Comparison of ENCODE assay signal across 22 cellular contexts in genomic region chr4:52968241-52968640, GRCh38.
"Had no signal": no experiment of that assay in that cellular context is flagged by ENCODE, and none has a peak within 500 bp of the region (broad histone marks: within the 10 kb centered on the region; RNA-seq: fewer than 3 reads in every experiment).

No MANE protein-coding gene starts in this region.

- H3K4me3 ChIP-seq: ascending aorta, esophagus squamous epithelium, right lobe of liver, testis, upper lobe of left lung had no signal

- H3K9me3 ChIP-seq: ascending aorta, esophagus squamous epithelium, neutrophil, right lobe of liver, testis, upper lobe of left lung had no signal

- H3K27ac ChIP-seq: ascending aorta, brain microvascular endothelial cell, esophagus squamous epithelium, neutrophil, right lobe of liver, testis, upper lobe of left lung had no signal

- H3K4me1 ChIP-seq: ascending aorta, esophagus squamous epithelium, right lobe of liver, upper lobe of left lung had no signal

- H3K27me3 ChIP-seq: ascending aorta, brain microvascular endothelial cell, esophagus squamous epithelium, neutrophil, right lobe of liver, testis, upper lobe of left lung had no signal

- DNase-seq: activated B cell treated with CpG ODN at 0.5 μM for 24 hours; activated CD4-positive, alpha-beta T cell treated with anti-CD3 and anti-CD28 coated beads for 36 hours; activated effector memory CD4-positive, alpha-beta T cell treated with anti-CD3 and anti-CD28 coated beads, Interleukin-2, amount 50 U/mL, for 16 hours; activated naive CD4-positive, alpha-beta T cell treated with anti-CD3 and anti-CD28 coated beads for 36 hours; activated naive CD8-positive, alpha-beta T cell treated with anti-CD3 and anti-CD28 coated beads, Interleukin-2, amount 10 ng/mL, durations not matched to agents 7 days and 5 days; activated T-cell treated with anti-CD3 and anti-CD28 coated beads, Interleukin-2, amount 50 U/mL, for 1 hour; brain microvascular endothelial cell; central memory CD4-positive, alpha-beta T cell; esophagus squamous epithelium; left cardiac atrium; left ventricle myocardium superior; naive B cell; nephron progenitor cell; right lobe of liver; stimulated activated CD4-positive, alpha-beta T cell treated with anti-CD3 and anti-CD28 coated beads, Interleukin-12 subunit alpha, Interleukin-12 subunit beta, amount 100 ng/mL, for 4 hours; stimulated activated CD4-positive, alpha-beta T cell treated with anti-CD3 and anti-CD28 coated beads, Interleukin-4, amount 100 ng/mL, for 1 hour; stimulated activated naive CD8-positive, alpha-beta T cell treated with anti-CD3 and anti-CD28 coated beads, Interleukin-15, Interleukin-2, amounts not matched to agents 100 U/mL and 50 U/mL, for 24 hours; T-helper 1 cell; testis; upper lobe of left lung had no signal

- H3K36me3 ChIP-seq: ascending aorta, brain microvascular endothelial cell, esophagus squamous epithelium, neutrophil, right lobe of liver, upper lobe of left lung had no signal

- ATAC-seq: activated CD4-positive, alpha-beta T cell treated with anti-CD3 and anti-CD28 coated beads for 36 hours; left cardiac atrium; left ventricle myocardium superior; right lobe of liver; stimulated activated naive CD8-positive, alpha-beta T cell treated with anti-CD3 and anti-CD28 coated beads, Interleukin-15, Interleukin-2, amounts not matched to agents 100 U/mL and 50 U/mL, for 24 hours had no signal
